In the genomic region with DNA sequence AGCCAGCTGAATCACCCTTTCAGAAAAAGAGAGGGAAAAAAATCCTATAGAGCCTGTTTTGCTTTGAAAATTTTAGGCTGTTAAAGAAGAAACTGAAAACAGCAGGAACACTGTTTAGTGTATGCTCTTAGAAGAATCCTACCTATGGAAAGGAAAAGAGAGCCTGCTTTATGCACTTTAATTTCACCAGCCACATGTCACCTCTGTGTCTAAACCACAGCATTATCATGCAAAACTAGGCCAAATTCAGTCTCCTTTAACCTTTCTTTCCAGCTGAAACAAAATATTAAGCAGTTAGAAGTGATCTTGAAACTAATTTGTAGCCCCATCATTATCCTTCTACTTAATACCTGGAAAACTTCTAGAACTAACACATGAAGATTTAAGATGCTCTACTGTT, we compare ENCODE assay signal across 26 cellular contexts.
"Had no signal": no experiment of that assay in that cellular context is flagged by ENCODE, and none has a peak within 500 bp of the region (broad histone marks: within the 10 kb centered on the region; RNA-seq: fewer than 3 reads in every experiment).

No MANE protein-coding gene starts in this region.

- H3K4me1 ChIP-seq: esophagus squamous epithelium, pancreas, prostate gland, stomach, thyroid gland, upper lobe of left lung, vagina had no signal

- H3K9me3 ChIP-seq: esophagus squamous epithelium, pancreas, prostate gland, stomach, thyroid gland, upper lobe of left lung, vagina had no signal

- H3K27ac ChIP-seq: epithelial cell of prostate, esophagus squamous epithelium, pancreas, prostate gland, skin epidermis, stomach, thyroid gland, upper lobe of left lung, vagina had no signal

- H3K36me3 ChIP-seq: esophagus squamous epithelium, pancreas, prostate gland, stomach, thyroid gland, upper lobe of left lung, vagina had no signal

- ATAC-seq: activated naive CD4-positive, alpha-beta T cell treated with anti-CD3 and anti-CD28 coated beads, Interleukin-2, amount 50 U/mL, for 72 hours; activated T-cell treated with anti-CD3 and anti-CD28 coated beads, Interleukin-2, amount 50 U/mL, for 72 hours; left colon; naive thymus-derived CD4-positive, alpha-beta T cell; pancreas; sciatic nerve; stimulated activated naive B cell treated with anti-CD40 and anti-IgM and Interleukin-4, amounts not matched to agents 10 μg/mL and 1 μg/mL and 100 μg/mL, for 72 hours had no signal

- H3K36me3 Mint-ChIP-seq: activated naive CD4-positive, alpha-beta T cell treated with anti-CD3 and anti-CD28 coated beads, Interleukin-2, amount 50 U/mL, for 72 hours; mesothelial cell of epicardium; naive thymus-derived CD4-positive, alpha-beta T cell; stimulated activated naive B cell treated with anti-CD40 and anti-IgM and Interleukin-4, amounts not matched to agents 10 μg/mL and 1 μg/mL and 100 μg/mL, for 72 hours had no signal

- H3K27me3 ChIP-seq: esophagus squamous epithelium, pancreas, stomach, thyroid gland, upper lobe of left lung, vagina had no signal

- H3K4me3 ChIP-seq: esophagus squamous epithelium, pancreas, prostate gland, skin epidermis, stomach, thyroid gland, upper lobe of left lung, vagina had no signal

- H3K4me1 Mint-ChIP-seq: mesothelial cell of epicardium; naive thymus-derived CD4-positive, alpha-beta T cell had no signal

- H3K9me3 Mint-ChIP-seq: activated naive CD4-positive, alpha-beta T cell treated with anti-CD3 and anti-CD28 coated beads, Interleukin-2, amount 50 U/mL, for 72 hours; activated T-cell treated with anti-CD3 and anti-CD28 coated beads, Interleukin-2, amount 50 U/mL, for 72 hours; mesothelial cell of epicardium; naive thymus-derived CD4-positive, alpha-beta T cell; stimulated activated naive B cell treated with anti-CD40 and anti-IgM and Interleukin-4, amounts not matched to agents 10 μg/mL and 1 μg/mL and 100 μg/mL, for 72 hours had no signal

- DNase-seq: activated CD4-positive, alpha-beta T cell treated with anti-CD3 and anti-CD28 coated beads for 4 hours; activated CD4-positive, alpha-beta T cell treated with anti-CD3 and anti-CD28 coated beads, Interleukin-2, amount 50 U/mL, for 4 hours; activated naive CD4-positive, alpha-beta T cell; activated T-cell treated with anti-CD3 and anti-CD28 coated beads for 4 hours; activated T-cell treated with anti-CD3 and anti-CD28 coated beads, Interleukin-2, amount 50 U/mL, for 72 hours; dermis blood vessel endothelial cell; effector CD4-positive, alpha-beta T cell; esophagus squamous epithelium; foreskin melanocyte; left colon; naive thymus-derived CD4-positive, alpha-beta T cell; nucleus accumbens; pancreas; retina; stimulated activated CD4-positive, alpha-beta T cell treated with anti-CD3 and anti-CD28 coated beads, Interleukin-4, amount 100 ng/mL, for 4 hours; stimulated activated naive B cell treated with anti-CD40 and anti-IgM and Interleukin-4, amounts not matched to agents 10 μg/mL and 1 μg/mL and 100 μg/mL, for 72 hours; stomach; thyroid gland; upper lobe of left lung had no signal

- H3K27me3 Mint-ChIP-seq: naive thymus-derived CD4-positive, alpha-beta T cell; stimulated activated naive B cell treated with anti-CD40 and anti-IgM and Interleukin-4, amounts not matched to agents 10 μg/mL and 1 μg/mL and 100 μg/mL, for 72 hours had no signal

- H3K27ac Mint-ChIP-seq: activated naive CD4-positive, alpha-beta T cell treated with anti-CD3 and anti-CD28 coated beads, Interleukin-2, amount 50 U/mL, for 72 hours; activated T-cell treated with anti-CD3 and anti-CD28 coated beads, Interleukin-2, amount 50 U/mL, for 72 hours; mesothelial cell of epicardium; naive thymus-derived CD4-positive, alpha-beta T cell; stimulated activated naive B cell treated with anti-CD40 and anti-IgM and Interleukin-4, amounts not matched to agents 10 μg/mL and 1 μg/mL and 100 μg/mL, for 72 hours had no signal

- H3K4me3 Mint-ChIP-seq: activated T-cell treated with anti-CD3 and anti-CD28 coated beads, Interleukin-2, amount 50 U/mL, for 72 hours; mesothelial cell of epicardium; naive thymus-derived CD4-positive, alpha-beta T cell; stimulated activated naive B cell treated with anti-CD40 and anti-IgM and Interleukin-4, amounts not matched to agents 10 μg/mL and 1 μg/mL and 100 μg/mL, for 72 hours had no signal
